22 cellular contexts compared by ENCODE assay signal in the genomic region with DNA sequence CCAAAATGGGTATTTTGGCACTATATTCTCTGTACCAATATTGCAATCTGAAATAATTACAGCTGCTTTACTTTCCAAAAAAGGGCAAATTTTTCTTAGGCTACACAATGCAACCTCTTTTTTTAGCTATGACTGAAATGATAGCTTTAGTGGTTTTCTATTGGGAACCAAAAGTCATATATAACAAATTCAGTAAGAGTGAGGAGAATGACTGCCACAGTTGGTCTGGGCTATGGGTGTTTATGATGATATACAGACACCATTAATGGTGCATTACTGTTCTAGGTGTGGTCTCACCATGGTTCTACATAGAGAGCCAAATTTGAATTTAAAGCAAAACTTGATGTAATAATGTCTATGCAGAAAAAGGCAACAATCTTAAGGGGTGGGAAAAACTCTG.
"Had no signal": no experiment of that assay in that cellular context is flagged by ENCODE, and none has a peak within 500 bp of the region (broad histone marks: within the 10 kb centered on the region; RNA-seq: fewer than 3 reads in every experiment).

No MANE protein-coding gene starts in this region.

- H3K4me3 ChIP-seq: K562 had no signal

- DNase-seq: Kasumi-1; MM.1S; NCI-H1092 treated with DMSO at 0.1 percent for 48 hours; NCI-H1436; NCI-H187; NCI-H2029; NCI-H2081 treated with DMSO at 0.1 percent for 48 hours; NCI-H2171; NCI-H226; NCI-H446; NCI-H510A; NCI-H524 treated with DMSO at 0.1 percent for 48 hours; NCI-H69; NCI-H774; NK-92 treated with Interleukin-12 subunit alpha and Interleukin-12 subunit beta, amount 100 ng/mL, for 24 hours; PC-3; SHP77; SK-N-SH; SW 1271; T-cell had no signal

- ATAC-seq: K562, Panc1, PC-3, T-cell had no signal
